In the genomic region with DNA sequence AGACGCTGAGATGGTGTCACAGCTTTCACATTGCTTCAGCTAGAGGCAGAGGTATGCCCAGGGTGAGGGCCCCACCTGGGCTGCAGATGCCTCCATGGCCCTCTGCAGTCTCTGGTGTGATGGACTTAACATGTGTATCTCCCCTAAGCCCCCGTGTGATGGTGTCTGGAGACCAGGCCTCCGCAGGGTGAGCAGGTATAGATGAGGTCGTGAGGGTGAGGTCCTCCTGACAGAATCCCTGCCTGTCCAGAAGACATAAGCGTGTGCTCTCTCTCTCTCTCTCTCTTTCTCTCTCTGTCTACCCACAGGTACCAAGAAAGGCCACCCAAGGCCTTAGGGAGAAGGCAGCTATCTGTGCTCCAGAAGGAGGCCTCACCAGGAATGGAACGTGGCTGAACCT, we compare ENCODE assay signal across 20 cellular contexts. TPM values are rescaled to one million over a fixed set of nuclear protein-coding genes. Genes with fewer than 3 reads are reported as not detected.
"Had no signal": no experiment of that assay in that cellular context is flagged by ENCODE, and none has a peak within 500 bp of the region (broad histone marks: within the 10 kb centered on the region; RNA-seq: fewer than 3 reads in every experiment).

No MANE protein-coding gene starts in this region.

- ATAC-seq: activated naive CD8-positive, alpha-beta T cell treated with anti-CD3 and anti-CD28 coated beads, Interleukin-2, amount 50 U/mL, for 24 hours; activated T-cell treated with anti-CD3 and anti-CD28 coated beads, Interleukin-2, amount 50 U/mL, for 72 hours; heart right ventricle; left ventricle myocardium superior; stimulated activated memory B cell treated with anti-CD40 and anti-IgM and Interleukin-4, amounts not matched to agents 10 μg/mL and 1 μg/mL and 100 μg/mL, for 72 hours had no signal

- H3K4me1 Mint-ChIP-seq: activated naive CD8-positive, alpha-beta T cell treated with anti-CD3 and anti-CD28 coated beads, Interleukin-2, amount 50 U/mL, for 24 hours; neural crest cell; stimulated activated memory B cell treated with anti-CD40 and anti-IgM and Interleukin-4, amounts not matched to agents 10 μg/mL and 1 μg/mL and 100 μg/mL, for 72 hours had no signal

- H3K27ac ChIP-seq: cardiac muscle cell, heart right ventricle, SJSA1 had no signal

- H3K9me3 ChIP-seq: heart right ventricle, SJSA1 had no signal

- H3K36me3 Mint-ChIP-seq: stimulated activated memory B cell treated with anti-CD40 and anti-IgM and Interleukin-4, amounts not matched to agents 10 μg/mL and 1 μg/mL and 100 μg/mL, for 72 hours had no signal

- H3K27ac Mint-ChIP-seq: activated naive CD4-positive, alpha-beta T cell treated with anti-CD3 and anti-CD28 coated beads for 36 hours; activated naive CD8-positive, alpha-beta T cell treated with anti-CD3 and anti-CD28 coated beads, Interleukin-2, amount 50 U/mL, for 24 hours; activated T-cell treated with anti-CD3 and anti-CD28 coated beads, Interleukin-2, amount 50 U/mL, for 72 hours; dendritic cell treated with granulocyte-macrophage colony-stimulating factor and Interleukin-4, amounts not matched to agents 40 ng/mL and 50 ng/mL, for 4 days; progenitor cell of endocrine pancreas; stimulated activated memory B cell treated with anti-CD40 and anti-IgM and Interleukin-4, amounts not matched to agents 10 μg/mL and 1 μg/mL and 100 μg/mL, for 72 hours had no signal

- DNase-seq: activated CD4-positive, alpha-beta T cell treated with anti-CD3 and anti-CD28 coated beads for 1 hour; activated CD4-positive, alpha-beta T cell treated with anti-CD3 and anti-CD28 coated beads, Interleukin-2, amount 50 U/mL, for 1 hour; activated effector memory CD4-positive, alpha-beta T cell treated with Interleukin-2 at 50 U/mL for 16 hours; activated naive CD4-positive, alpha-beta T cell treated with anti-CD3 and anti-CD28 coated beads for 36 hours; activated naive CD8-positive, alpha-beta T cell treated with anti-CD3 and anti-CD28 coated beads, Interleukin-2, amount 50 U/mL, for 24 hours; activated T-cell treated with anti-CD3 and anti-CD28 coated beads, Interleukin-2, amount 50 U/mL, for 72 hours; effector CD4-positive, alpha-beta T cell; erythroblast; foreskin fibroblast; heart right ventricle; left ventricle myocardium superior; mammary epithelial cell; trophoblast cell had no signal

- H3K4me1 ChIP-seq: heart right ventricle, SJSA1 had no signal

- H3K4me3 Mint-ChIP-seq: activated naive CD4-positive, alpha-beta T cell treated with anti-CD3 and anti-CD28 coated beads for 36 hours; activated naive CD8-positive, alpha-beta T cell treated with anti-CD3 and anti-CD28 coated beads, Interleukin-2, amount 50 U/mL, for 24 hours; activated T-cell treated with anti-CD3 and anti-CD28 coated beads, Interleukin-2, amount 50 U/mL, for 72 hours; dendritic cell treated with granulocyte-macrophage colony-stimulating factor and Interleukin-4, amounts not matched to agents 40 ng/mL and 50 ng/mL, for 4 days; neural crest cell; stimulated activated memory B cell treated with anti-CD40 and anti-IgM and Interleukin-4, amounts not matched to agents 10 μg/mL and 1 μg/mL and 100 μg/mL, for 72 hours had no signal

- H3K27me3 Mint-ChIP-seq: dendritic cell treated with granulocyte-macrophage colony-stimulating factor and Interleukin-4, amounts not matched to agents 40 ng/mL and 50 ng/mL, for 4 days; stimulated activated memory B cell treated with anti-CD40 and anti-IgM and Interleukin-4, amounts not matched to agents 10 μg/mL and 1 μg/mL and 100 μg/mL, for 72 hours had no signal

- H3K9me3 Mint-ChIP-seq: activated naive CD4-positive, alpha-beta T cell treated with anti-CD3 and anti-CD28 coated beads for 36 hours; activated naive CD8-positive, alpha-beta T cell treated with anti-CD3 and anti-CD28 coated beads, Interleukin-2, amount 50 U/mL, for 24 hours; activated T-cell treated with anti-CD3 and anti-CD28 coated beads, Interleukin-2, amount 50 U/mL, for 72 hours; dendritic cell treated with granulocyte-macrophage colony-stimulating factor and Interleukin-4, amounts not matched to agents 40 ng/mL and 50 ng/mL, for 4 days; neural crest cell had no signal

- H3K27me3 ChIP-seq: SJSA1 had no signal

- H3K36me3 ChIP-seq: cardiac muscle cell, heart right ventricle, SJSA1 had no signal

- H3K4me3 ChIP-seq: cardiac muscle cell, heart right ventricle, SJSA1 had no signal

RNA-seq across cellular contexts. Expression of gene CPZ, which starts 50.9 kb away (rescaled TPM):
- total RNA-seq: activated naive CD4-positive, alpha-beta T cell treated with anti-CD3 and anti-CD28 coated beads for 36 hours; activated T-cell treated with anti-CD3 and anti-CD28 coated beads, Interleukin-2, amount 50 U/mL, for 72 hours; mammary epithelial cell; mononuclear cell; neural crest cell had no signal
- polyA plus RNA-seq: mammary epithelial cell had no signal
